Comparison of ENCODE assay signal across 14 cellular contexts in the genomic region with DNA sequence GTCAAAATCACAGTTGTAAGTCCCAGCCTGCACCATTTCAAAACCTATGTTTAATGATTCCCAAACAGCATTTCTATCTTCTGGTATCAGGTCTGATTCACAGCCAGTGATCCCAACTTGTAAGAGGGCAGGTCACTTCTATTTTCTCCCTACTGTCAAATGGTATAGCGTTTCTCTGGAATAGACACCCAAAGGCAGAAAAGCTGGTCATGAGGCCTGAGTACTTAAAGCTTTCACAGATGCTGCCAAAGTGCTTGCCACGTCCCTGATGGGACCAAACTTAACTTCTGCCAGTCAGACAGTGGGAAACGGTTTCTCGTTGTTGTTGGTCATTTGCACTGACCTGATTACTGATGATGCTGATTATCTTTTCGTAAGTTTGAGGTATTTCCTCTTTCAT. TPM values are rescaled to one million over a fixed set of nuclear protein-coding genes. Genes with fewer than 3 reads are reported as not detected.
DNase-seq lines count a peak whose midpoint lies in the region; ATAC-seq and TF ChIP-seq lines count a peak whose summit lies in the region.
"Had no signal": no experiment of that assay in that cellular context is flagged by ENCODE, and none has a peak within 500 bp of the region (broad histone marks: within the 10 kb centered on the region; RNA-seq: fewer than 3 reads in every experiment).

No MANE protein-coding gene starts in this region.

- peak overlapping the region; percentile 96 for H3K27ac ChIP-seq in SU-DHL-6 (ENCODE audit: low read depth, low read length)
- no peak overlapping the region for H3K27ac ChIP-seq in stomach
- H3K27ac ChIP-seq: esophagus muscularis mucosa, testis had no signal

- peak overlapping the region; percentile 57 for H3K27ac Mint-ChIP-seq in activated naive CD4-positive, alpha-beta T cell treated with anti-CD3 and anti-CD28 coated beads for 36 hours
- peak overlapping the region; percentile 88 for H3K27ac Mint-ChIP-seq in stimulated activated effector memory CD8-positive, alpha-beta T cell treated with anti-CD3 and anti-CD28 coated beads, Interleukin-12 subunit alpha, Interleukin-12 subunit beta, amount 100 ng/mL, for 72 hours

- peaks cover 14 to 77% (median 57%) of the 10 kb centered on the region in 4 donors for H3K4me1 ChIP-seq in stomach

- H3K4me2 ChIP-seq in SU-DHL-6 (ENCODE audit: low read depth, low read length, poor library complexity, severe bottlenecking), result peak overlapping the region; percentile 88

- ATAC-seq in left ventricle myocardium superior (peak; percentile 44), GM18868 (IDR thresholded peaks at IDR 0.05; ENCODE audit: unreplicated experiment) (no peak), GM18519 (IDR thresholded peaks at IDR 0.05; ENCODE audit: low FRiP score, unreplicated experiment) (no peak)
- no peak for ATAC-seq in stimulated activated effector memory CD8-positive, alpha-beta T cell treated with anti-CD3 and anti-CD28 coated beads, Interleukin-12 subunit alpha, Interleukin-12 subunit beta, amount 100 ng/mL, for 72 hours

- H3K4me3 ChIP-seq in SU-DHL-6 (ENCODE audit: insufficient read depth, low read length, poor library complexity, severe bottlenecking) (peak overlapping the region; percentile 9), stomach (no peak overlapping the region)
- H3K4me3 ChIP-seq: esophagus muscularis mucosa, testis had no signal

- no peak for TF ChIP-seq CTCF in SU-DHL-6 (IDR thresholded peaks at IDR 0.05; ENCODE audit: insufficient read depth, low read length, poor library complexity, severe bottlenecking)
- no peak for TF ChIP-seq CTCF in stomach (IDR thresholded peaks at IDR 0.05)

- no peak for TF ChIP-seq EP300 in stomach (IDR thresholded peaks at IDR 0.05)

- H3K9me2 ChIP-seq in SU-DHL-6 (replicated peaks; ENCODE audit: insufficient read depth, low read length), result no peaks in the 10 kb centered on the region

- peaks cover 78% of the 10 kb centered on the region for H3K79me2 ChIP-seq in SU-DHL-6 (ENCODE audit: insufficient read depth, low read length)

- H3F3A ChIP-seq in SU-DHL-6 (ENCODE audit: insufficient read depth), result peaks cover 78% of the 10 kb centered on the region

- no peak overlapping the region for H2AFZ ChIP-seq in SU-DHL-6 (ENCODE audit: low read depth, low read length, severe bottlenecking)

- intact Hi-C loops in activated naive CD4-positive, alpha-beta T cell treated with anti-CD3 and anti-CD28 coated beads for 36 hours (cut with micrococcal nuclease), result loop anchor here (5.0 kb wide), 2 partner anchors 39 to 486 kb away; no protein-coding TSS in a partner anchor
- intact Hi-C loops in left ventricle myocardium superior (cut with micrococcal nuclease) (no loop called here), stomach (cut with DNase I; ENCODE audit: low total_unique reads) (no loop called here)

- H3K4me1 Mint-ChIP-seq in activated naive CD4-positive, alpha-beta T cell treated with anti-CD3 and anti-CD28 coated beads for 36 hours (ENCODE audit: low read depth), result peaks cover 86% of the 10 kb centered on the region
- H3K4me1 Mint-ChIP-seq in stimulated activated effector memory CD8-positive, alpha-beta T cell treated with anti-CD3 and anti-CD28 coated beads, Interleukin-12 subunit alpha, Interleukin-12 subunit beta, amount 100 ng/mL, for 72 hours, result peaks cover 89% of the 10 kb centered on the region

- 69 to 81% (median 75%) methylated on average over 5 of the region's 5 CpGs for WGBS in stomach, 5 donors

- H3K27me3 ChIP-seq in SU-DHL-6 (ENCODE audit: low read length) (no peaks in the 10 kb centered on the region), stomach (no peaks in the 10 kb centered on the region)
- H3K27me3 ChIP-seq: esophagus muscularis mucosa, testis had no signal

- H3K4me3 Mint-ChIP-seq in activated naive CD4-positive, alpha-beta T cell treated with anti-CD3 and anti-CD28 coated beads for 36 hours, result no peak overlapping the region
- H3K4me3 Mint-ChIP-seq in stimulated activated effector memory CD8-positive, alpha-beta T cell treated with anti-CD3 and anti-CD28 coated beads, Interleukin-12 subunit alpha, Interleukin-12 subunit beta, amount 100 ng/mL, for 72 hours, result peak overlapping the region; percentile 31

- H3K27me3 Mint-ChIP-seq in activated naive CD4-positive, alpha-beta T cell treated with anti-CD3 and anti-CD28 coated beads for 36 hours (ENCODE audit: low read depth), result no peaks in the 10 kb centered on the region

- TF ChIP-seq POLR2A in stomach (IDR thresholded peaks at IDR 0.05), result no peak

- H3K36me3 ChIP-seq in SU-DHL-6 (ENCODE audit: low read length) (no peaks in the 10 kb centered on the region), stomach (no peaks in the 10 kb centered on the region)
- H3K36me3 ChIP-seq: esophagus muscularis mucosa had no signal

- peaks cover 10% of the 10 kb centered on the region for H3K36me3 Mint-ChIP-seq in activated naive CD4-positive, alpha-beta T cell treated with anti-CD3 and anti-CD28 coated beads for 36 hours (ENCODE audit: low read depth)
- peaks cover 83% of the 10 kb centered on the region for H3K36me3 Mint-ChIP-seq in stimulated activated effector memory CD8-positive, alpha-beta T cell treated with anti-CD3 and anti-CD28 coated beads, Interleukin-12 subunit alpha, Interleukin-12 subunit beta, amount 100 ng/mL, for 72 hours

- no peaks in the 10 kb centered on the region for H4K20me1 ChIP-seq in SU-DHL-6 (ENCODE audit: low read depth, low read length)

- no peaks in the 10 kb centered on the region for H3K9me3 Mint-ChIP-seq in activated naive CD4-positive, alpha-beta T cell treated with anti-CD3 and anti-CD28 coated beads for 36 hours
- H3K9me3 Mint-ChIP-seq in stimulated activated effector memory CD8-positive, alpha-beta T cell treated with anti-CD3 and anti-CD28 coated beads, Interleukin-12 subunit alpha, Interleukin-12 subunit beta, amount 100 ng/mL, for 72 hours, result no peaks in the 10 kb centered on the region

- peak overlapping the region; percentile 87 for H3K9ac ChIP-seq in SU-DHL-6 (ENCODE audit: low read length)

- CTCF ChIA-PET in activated naive CD4-positive, alpha-beta T cell treated with anti-CD3 and anti-CD28 coated beads for 36 hours (lab: Charles Lee), result interaction anchor here (1.2 to 3.0 kb wide), 4 partner anchors 9 to 30 kb away, joined by 4 to 14 read pairs (median 7); no protein-coding TSS in a partner anchor

- H3K9me3 ChIP-seq in SU-DHL-6 (ENCODE audit: insufficient read depth, low read length) (no peaks in the 10 kb centered on the region), stomach (no peaks in the 10 kb centered on the region)
- H3K9me3 ChIP-seq: esophagus muscularis mucosa, testis had no signal

- no peak for DNase-seq in activated naive CD4-positive, alpha-beta T cell treated with anti-CD3 and anti-CD28 coated beads for 36 hours
- DNase-seq in activated naive CD4-positive, alpha-beta T cell treated with anti-CD3 and anti-CD28 coated beads, Interleukin-2, amount 50 U/mL, for 16 hours, result no peak
- DNase-seq in left ventricle myocardium superior (no peak), stomach (no peak)
- no peak for DNase-seq in stimulated activated effector memory CD8-positive, alpha-beta T cell treated with anti-CD3 and anti-CD28 coated beads, Interleukin-12 subunit alpha, Interleukin-12 subunit beta, amount 100 ng/mL, for 72 hours (ENCODE audit: low spot score in 2 of 2)
- DNase-seq: activated CD4-positive, alpha-beta T cell treated with anti-CD3 and anti-CD28 coated beads for 1 hour; activated T-cell treated with anti-CD3 and anti-CD28 coated beads, Interleukin-2, amount 50 U/mL, for 1 hour; NCI-H2029; NCI-H526; testis had no signal

RNA-seq across cellular contexts. Expression of gene CYTH1, which starts 43.4 kb away (rescaled TPM):
- 100 to 1,000 TPM; 145 to 149 TPM for total RNA-seq in activated naive CD4-positive, alpha-beta T cell treated with anti-CD3 and anti-CD28 coated beads for 36 hours
- total RNA-seq in left ventricle myocardium superior, result 38.0 TPM
- total RNA-seq in stomach, result 100 to 1,000 TPM in 2 of 5 donors, 10 to 100 TPM in 3; 32.7 to 137 (median 80.2) TPM
- polyA plus RNA-seq in stomach, result 10 to 100 TPM; 29.6 to 51.5 (median 30.6) TPM
